8 cellular contexts compared by ENCODE assay signal in genomic region chr2:241149675-241149924, GRCh38. TPM values are rescaled to one million over a fixed set of nuclear protein-coding genes. Genes with fewer than 3 reads are reported as not detected.
DNase-seq lines count a peak whose midpoint lies in the region; ATAC-seq and TF ChIP-seq lines count a peak whose summit lies in the region.

No MANE protein-coding gene starts in this region.

- no peak for TF ChIP-seq CTCF in activated CD8-positive, alpha-beta T cell treated with anti-CD3 and anti-CD28 coated beads for 36 hours (IDR thresholded peaks at IDR 0.05)
- no peak for TF ChIP-seq CTCF in suprapubic skin (IDR thresholded peaks at IDR 0.05)

- peak overlapping the region; percentile 86 for H3K4me3 Mint-ChIP-seq in activated CD8-positive, alpha-beta T cell treated with anti-CD3 and anti-CD28 coated beads for 36 hours
- peak overlapping the region; percentile 95 to 100 (median 97) for H3K4me3 Mint-ChIP-seq in immature natural killer cell

- TF ChIP-seq POLR2A in GM18505 (IDR thresholded peaks at IDR 0.05; ENCODE audit: borderline replicate concordance, extremely low read depth, insufficient read depth, insufficient read length): peak; percentile 2
- no peak for TF ChIP-seq POLR2A in suprapubic skin (IDR thresholded peaks at IDR 0.05)

- CTCF ChIA-PET in activated CD8-positive, alpha-beta T cell treated with anti-CD3 and anti-CD28 coated beads for 36 hours (lab: Charles Lee): interaction anchor here (0.7 to 3.7 kb wide), 8 partner anchors 12 to 166 kb away, joined by 3 to 30 read pairs (median 4); partner anchors contain the start of gene MTERF4

- TF ChIP-seq EP300 in suprapubic skin (IDR thresholded peaks at IDR 0.05): no peak

- intact Hi-C loops in activated CD8-positive, alpha-beta T cell treated with anti-CD3 and anti-CD28 coated beads for 36 hours (cut with micrococcal nuclease): loop anchor here (5.0 to 10.0 kb wide), 2 partner anchors 42 to 65 kb away; no protein-coding TSS in a partner anchor

- H3K36me3 Mint-ChIP-seq in activated CD8-positive, alpha-beta T cell treated with anti-CD3 and anti-CD28 coated beads for 36 hours (ENCODE audit: low read depth): peaks cover 8% of the 10 kb centered on the region
- H3K36me3 Mint-ChIP-seq in immature natural killer cell: peaks cover 2 to 6% (median 4%) of the 10 kb centered on the region in 3 donors

- H3K36me3 ChIP-seq in suprapubic skin: peaks cover 11% of the 10 kb centered on the region

- H3K4me1 Mint-ChIP-seq in activated CD8-positive, alpha-beta T cell treated with anti-CD3 and anti-CD28 coated beads for 36 hours (ENCODE audit: low read depth): peaks cover 45% of the 10 kb centered on the region
- peaks cover 30 to 39% of the 10 kb centered on the region in 2 donors for H3K4me1 Mint-ChIP-seq in immature natural killer cell

- H3K4me1 ChIP-seq in suprapubic skin: peaks cover 32% of the 10 kb centered on the region

- no CpG with 5 or more reads among the region's 23 CpGs for WGBS in suprapubic skin

- no peak for DNase-seq in activated CD8-positive, alpha-beta T cell treated with anti-CD3 and anti-CD28 coated beads for 36 hours
- DNase-seq in immature natural killer cell (no peak), suprapubic skin (ENCODE audit: low spot score in 2 of 2) (no peak), SHP77 treated with DMSO at 0.1 percent for 48 hours (lab: John Stamatoyannopoulos, UW) (no peak), SIG-M5 treated with dmso at 0.1 percent for 504 hours (lab: John Stamatoyannopoulos, UW; ENCODE audit: unreplicated experiment) (no peak), cerebellum (ENCODE audit: low spot score) (no peak)

- peak overlapping the region; percentile 90 for H3K27ac Mint-ChIP-seq in activated CD8-positive, alpha-beta T cell treated with anti-CD3 and anti-CD28 coated beads for 36 hours
- H3K27ac Mint-ChIP-seq in immature natural killer cell: peak overlapping the region; percentile 77 to 94 (median 86)

- no peaks in the 10 kb centered on the region for H3K27me3 Mint-ChIP-seq in activated CD8-positive, alpha-beta T cell treated with anti-CD3 and anti-CD28 coated beads for 36 hours
- peaks cover 2 to 4% (median 3%) of the 10 kb centered on the region in 3 donors for H3K27me3 Mint-ChIP-seq in immature natural killer cell (ENCODE audit: low read depth in 3 of 3)

- no peaks in the 10 kb centered on the region for H3K27me3 ChIP-seq in suprapubic skin

- peak overlapping the region; percentile 80 for H3K27ac ChIP-seq in suprapubic skin

- H3K4me3 ChIP-seq in suprapubic skin: peak overlapping the region; percentile 88

- POLR2A ChIA-PET in activated CD8-positive, alpha-beta T cell treated with anti-CD3 and anti-CD28 coated beads for 36 hours (lab: Charles Lee): interaction anchor here (0.8 to 3.8 kb wide), 11 partner anchors 10 to 140 kb away, joined by 3 to 24 read pairs (median 7); partner anchors contain the start of gene MTERF4

- ATAC-seq in GM18505 (IDR thresholded peaks at IDR 0.05; ENCODE audit: unreplicated experiment) (peak; percentile 22), HG02840 (IDR thresholded peaks at IDR 0.05; ENCODE audit: low FRiP score, unreplicated experiment) (peak; percentile 12)
- ATAC-seq in activated CD8-positive, alpha-beta T cell treated with anti-CD3 and anti-CD28 coated beads for 36 hours: no peak

- H3K9me3 ChIP-seq in suprapubic skin: no peaks in the 10 kb centered on the region

- H3K9me3 Mint-ChIP-seq in activated CD8-positive, alpha-beta T cell treated with anti-CD3 and anti-CD28 coated beads for 36 hours: no peaks in the 10 kb centered on the region
- H3K9me3 Mint-ChIP-seq in immature natural killer cell: no peaks in the 10 kb centered on the region

RNA-seq across cellular contexts. Expression of gene PASK, which starts 0.3 kb away (rescaled TPM):
- total RNA-seq in activated CD8-positive, alpha-beta T cell treated with anti-CD3 and anti-CD28 coated beads for 36 hours: 10 to 100 TPM; 71.3 to 74.8 TPM
- polyA plus RNA-seq in immature natural killer cell: 1 to 10 TPM; 2.1 to 5.5 (median 4.9) TPM
- total RNA-seq in suprapubic skin: 10 to 100 TPM in 3 of 4 donors, 1 to 10 TPM in 1; 9.8 to 19.7 (median 14.6) TPM
- total RNA-seq in cerebellum: 17.0 TPM

RNA-seq across cellular contexts. Expression of gene PPP1R7, which starts 0.7 kb away (rescaled TPM):
- 10 to 100 TPM; 82.9 to 88.7 TPM for total RNA-seq in activated CD8-positive, alpha-beta T cell treated with anti-CD3 and anti-CD28 coated beads for 36 hours
- polyA plus RNA-seq in immature natural killer cell: 100 to 1,000 TPM; 108 to 138 (median 132) TPM
- total RNA-seq in suprapubic skin (100 to 1,000 TPM in 1 of 4 donors, 10 to 100 TPM in 3; 37.8 to 104 (median 44.4) TPM), cerebellum (23.1 TPM)

RNA-seq across cellular contexts. Expression of gene ANO7, which starts 38.9 kb away (rescaled TPM):
- 1 to 10 TPM; 5.1 to 5.4 TPM for total RNA-seq in activated CD8-positive, alpha-beta T cell treated with anti-CD3 and anti-CD28 coated beads for 36 hours
- polyA plus RNA-seq in immature natural killer cell: under 1 TPM in 1 of 3 donors, not detected in 2; 0.40 TPM
- 1 to 10 TPM; 1.1 to 1.4 (median 1.2) TPM for total RNA-seq in suprapubic skin
- total RNA-seq in cerebellum: 0.54 TPM

RNA-seq across cellular contexts. Expression of gene MTERF4, which starts 47.5 kb away (rescaled TPM):
- total RNA-seq in activated CD8-positive, alpha-beta T cell treated with anti-CD3 and anti-CD28 coated beads for 36 hours: 10 to 100 TPM; 33.2 to 36.6 TPM
- polyA plus RNA-seq in immature natural killer cell: 10 to 100 TPM; 27.8 to 35.8 (median 30.9) TPM
- total RNA-seq in suprapubic skin (10 to 100 TPM; 30.0 to 81.8 (median 52.4) TPM), cerebellum (64.7 TPM)
